Comparison of ENCODE assay signal across 8 cellular contexts in genomic region chr1:244970661-244971523, GRCh38.
DNase-seq lines count a peak whose midpoint lies in the region; ATAC-seq and TF ChIP-seq lines count a peak whose summit lies in the region.

No MANE protein-coding gene starts in this region.

- POLR2A ChIA-PET in activated CD4-positive, alpha-beta memory T cell treated with anti-CD3 and anti-CD28 coated beads, Interleukin-2, amount 10 ng/mL, durations not matched to agents 7 days and 5 days (lab: Charles Lee) = interaction anchor here (0.7 to 6.0 kb wide), 15 partner anchors 16 to 983 kb away, joined by 3 to 146 read pairs (median 4); partner anchors contain the start of genes ADSS2, COX20, DESI2 and HNRNPU

- H3K4me3 ChIP-seq in HL-60 (replicated peaks; ENCODE audit: insufficient read depth, low read length) (peak overlapping the region; percentile 55), lung (peak overlapping the region; percentile 43)

- peaks cover 22% of the 10 kb centered on the region for H3K4me1 Mint-ChIP-seq in activated CD4-positive, alpha-beta memory T cell treated with anti-CD3 and anti-CD28 coated beads, Interleukin-2, amount 10 ng/mL, durations not matched to agents 7 days and 5 days

- H3K9me3 ChIP-seq in lung (ENCODE audit: control insufficient read depth in 2 of 2, insufficient read depth in 1 of 2, low read length in 1 of 2) = peaks cover 0 to 1% of the 10 kb centered on the region in 2 donors

- H3K9me3 Mint-ChIP-seq in activated CD4-positive, alpha-beta memory T cell treated with anti-CD3 and anti-CD28 coated beads, Interleukin-2, amount 10 ng/mL, durations not matched to agents 7 days and 5 days = no peaks in the 10 kb centered on the region

- DNase-seq in CMK (ENCODE audit: low read depth) (peak; percentile 87), HL-60 (ENCODE audit: low read depth in 1 of 2, low spot score in 1 of 2) (peak; percentile 85 to 93), NCI-H82 treated with DMSO at 0.1 percent for 48 hours (lab: John Stamatoyannopoulos, UW; ENCODE audit: unreplicated experiment) (peak; percentile 91), ecto neural progenitor cell (ENCODE audit: low spot score) (peak; percentile 95), lung (ENCODE audit: low spot score) (peak; percentile 94)
- peak; percentile 91 for DNase-seq in activated CD4-positive, alpha-beta memory T cell treated with anti-CD3 and anti-CD28 coated beads, Interleukin-2, amount 10 ng/mL, durations not matched to agents 7 days and 5 days
- peak; percentile 84 to 88 (median 86) for DNase-seq in stimulated activated CD4-positive, alpha-beta T cell treated with anti-CD3 and anti-CD28 coated beads, TNF-alpha, amount 100 ng/mL, for 24 hours (ENCODE audit: low read depth in 3 of 3)

- H3K27me3 ChIP-seq in HL-60 (ENCODE audit: insufficient read depth, poor library complexity, severe bottlenecking) (no peaks in the 10 kb centered on the region), lung (ENCODE audit: control insufficient read depth, insufficient read depth) (no peaks in the 10 kb centered on the region)

- H3K4me3 Mint-ChIP-seq in activated CD4-positive, alpha-beta memory T cell treated with anti-CD3 and anti-CD28 coated beads, Interleukin-2, amount 10 ng/mL, durations not matched to agents 7 days and 5 days = peak overlapping the region; percentile 86

- peaks cover 0 to 3% of the 10 kb centered on the region in 2 donors for H3K4me1 ChIP-seq in lung (ENCODE audit: control insufficient read depth in 2 of 2, insufficient read depth in 2 of 2, low read length in 2 of 2)

- H3K27ac Mint-ChIP-seq in activated CD4-positive, alpha-beta memory T cell treated with anti-CD3 and anti-CD28 coated beads, Interleukin-2, amount 10 ng/mL, durations not matched to agents 7 days and 5 days = peak overlapping the region; percentile 95

- H3K27ac ChIP-seq in HL-60 (replicated peaks) (peak overlapping the region; percentile 100), lung (ENCODE audit: low read depth in 1 of 2, low read length in 1 of 2) (peak overlapping the region; percentile 95 to 98)

- TF ChIP-seq CTCF in HL-60 (IDR thresholded peaks at IDR 0.05; ENCODE audit: insufficient read depth, low read length) (no peak), lung (IDR thresholded peaks at IDR 0.05; ENCODE audit: control extremely low read depth, extremely low read depth) (peak; percentile 47)

- ATAC-seq in GM19463 (IDR thresholded peaks at IDR 0.05; ENCODE audit: unreplicated experiment) (peak; percentile 69), lung (ENCODE audit: insufficient read depth, low FRiP score) (peak; percentile 87)

- peaks cover 6% of the 10 kb centered on the region for H3K36me3 Mint-ChIP-seq in activated CD4-positive, alpha-beta memory T cell treated with anti-CD3 and anti-CD28 coated beads, Interleukin-2, amount 10 ng/mL, durations not matched to agents 7 days and 5 days (ENCODE audit: low read depth)

- WGBS in lung, 2 donors = 0% methylated on average over 63 to 69 of the region's 72 CpGs

- no peaks in the 10 kb centered on the region for H3K36me3 ChIP-seq in lung (ENCODE audit: control insufficient read depth in 2 of 2, insufficient read depth in 2 of 2, low read length in 2 of 2)

- H3K27me3 Mint-ChIP-seq in activated CD4-positive, alpha-beta memory T cell treated with anti-CD3 and anti-CD28 coated beads, Interleukin-2, amount 10 ng/mL, durations not matched to agents 7 days and 5 days = no peaks in the 10 kb centered on the region

- CTCF ChIA-PET in activated CD4-positive, alpha-beta memory T cell treated with anti-CD3 and anti-CD28 coated beads, Interleukin-2, amount 10 ng/mL, durations not matched to agents 7 days and 5 days (lab: Charles Lee) = interaction anchor here (0.6 to 4.0 kb wide), 10 partner anchors 13 to 1148 kb away, joined by 3 to 17 read pairs (median 4); partner anchors contain the start of genes COX20 and HNRNPU

Comparison
In these comparisons a context has a peak if more than half of its experiments do, and no peak if none do; other contexts are left out.
1. Peak in every context shown above with its lines: DNase-seq, ATAC-seq, H3K4me3 ChIP-seq and H3K27ac ChIP-seq.